Comparison of ENCODE assay signal across 18 cellular contexts in genomic region chr16:67443299-67443698, GRCh38. TPM values are rescaled to one million over a fixed set of nuclear protein-coding genes. Genes with fewer than 3 reads are reported as not detected.
DNase-seq lines count a peak whose midpoint lies in the region; ATAC-seq and TF ChIP-seq lines count a peak whose summit lies in the region.
"Had no signal": no experiment of that assay in that cellular context is flagged by ENCODE, and none has a peak within 500 bp of the region (broad histone marks: within the 10 kb centered on the region; RNA-seq: fewer than 3 reads in every experiment).

No MANE protein-coding gene starts in this region.

- no peaks in the 10 kb centered on the region for H3K9me3 Mint-ChIP-seq in nephron
- H3K9me3 Mint-ChIP-seq: activated CD4-positive, alpha-beta T cell treated with anti-CD3 and anti-CD28 coated beads, Interleukin-2, amount 10 ng/mL, durations not matched to agents 24 days and 14 days; activated T-helper 1 cell treated with anti-CD3 and anti-CD28 coated beads, Interleukin-12 subunit alpha, Interleukin-12 subunit beta, Interleukin-2, Interleukin-4 antibody, amounts not matched to agents 30 ng/mL and 10 ng/mL and 1 ng/mL, durations not matched to agents 14 hours and 24 hours and 36 hours; T-helper 2 cell treated with Interferon-gamma antibody and Interleukin-4, amounts not matched to agents 5 μg/mL and 100 μg/mL, for 36 hours had no signal

- intact Hi-C loops in tibial artery (cut with DNase I; ENCODE audit: low total_unique reads) = no loop called here

- DNase-seq in Peyer's patch (peak in 1 of 3 donors; percentile 49), fibroblast of the conjunctiva (ENCODE audit: low read depth) (peak; percentile 45), tibial artery (peak; percentile 76 to 80), WERI-Rb-1 (no peak), SIG-M5 treated with dmso at 0.1 percent for 504 hours (lab: John Stamatoyannopoulos, UW; ENCODE audit: unreplicated experiment) (no peak)
- no peak for DNase-seq in stimulated activated naive CD4-positive, alpha-beta T cell (lab: John Stamatoyannopoulos, UW)
- DNase-seq: activated CD4-positive, alpha-beta T cell treated with anti-CD3 and anti-CD28 coated beads, Interleukin-2, amount 10 ng/mL, durations not matched to agents 24 days and 14 days; amniotic stem cell; NCI-H748 treated with DMSO at 0.1 percent for 48 hours had no signal

- H3K9me3 ChIP-seq in Peyer's patch (no peaks in the 10 kb centered on the region), tibial artery (no peaks in the 10 kb centered on the region), WERI-Rb-1 (ENCODE audit: severe bottlenecking) (no peaks in the 10 kb centered on the region)
- H3K9me3 ChIP-seq: BLaER1 had no signal

- peak overlapping the region; percentile 26 to 98 (median 92) for H3K27ac Mint-ChIP-seq in nephron
- H3K27ac Mint-ChIP-seq: activated CD4-positive, alpha-beta T cell treated with anti-CD3 and anti-CD28 coated beads, Interleukin-2, amount 10 ng/mL, durations not matched to agents 24 days and 14 days; activated T-helper 1 cell treated with anti-CD3 and anti-CD28 coated beads, Interleukin-12 subunit alpha, Interleukin-12 subunit beta, Interleukin-2, Interleukin-4 antibody, amounts not matched to agents 30 ng/mL and 10 ng/mL and 1 ng/mL, durations not matched to agents 14 hours and 24 hours and 36 hours; T-helper 2 cell treated with Interferon-gamma antibody and Interleukin-4, amounts not matched to agents 5 μg/mL and 100 μg/mL, for 36 hours had no signal

- no peaks in the 10 kb centered on the region for H3K27me3 Mint-ChIP-seq in nephron (ENCODE audit: low read depth)
- H3K27me3 Mint-ChIP-seq: activated CD4-positive, alpha-beta T cell treated with anti-CD3 and anti-CD28 coated beads, Interleukin-2, amount 10 ng/mL, durations not matched to agents 24 days and 14 days had no signal

- no peak for ATAC-seq in HG03135 (IDR thresholded peaks at IDR 0.05; ENCODE audit: unreplicated experiment)

- H3K36me3 Mint-ChIP-seq in nephron (ENCODE audit: low read depth) = peaks cover 20% of the 10 kb centered on the region

- H3K4me1 ChIP-seq in Peyer's patch (peaks cover 3 to 75% (median 20%) of the 10 kb centered on the region in 4 donors), tibial artery (peaks cover 0 to 49% (median 15%) of the 10 kb centered on the region in 4 donors)

- no peak for TF ChIP-seq POLR2A in Peyer's patch (IDR thresholded peaks at IDR 0.05)

- TF ChIP-seq CTCF in Peyer's patch (IDR thresholded peaks at IDR 0.05) (no peak), nephron (IDR thresholded peaks at IDR 0.05; ENCODE audit: unreplicated experiment in 3 of 3) (no peak), tibial artery (IDR thresholded peaks at IDR 0.05) (no peak), WERI-Rb-1 (IDR thresholded peaks at IDR 0.05; ENCODE audit: low read depth, low read length) (no peak)

- H3K4me3 Mint-ChIP-seq in nephron = peak overlapping the region in 1 of 3 experiments; percentile 64
- H3K4me3 Mint-ChIP-seq: activated CD4-positive, alpha-beta T cell treated with anti-CD3 and anti-CD28 coated beads, Interleukin-2, amount 10 ng/mL, durations not matched to agents 24 days and 14 days; activated T-helper 1 cell treated with anti-CD3 and anti-CD28 coated beads, Interleukin-12 subunit alpha, Interleukin-12 subunit beta, Interleukin-2, Interleukin-4 antibody, amounts not matched to agents 30 ng/mL and 10 ng/mL and 1 ng/mL, durations not matched to agents 14 hours and 24 hours and 36 hours; T-helper 2 cell treated with Interferon-gamma antibody and Interleukin-4, amounts not matched to agents 5 μg/mL and 100 μg/mL, for 36 hours had no signal

- H3K4me1 Mint-ChIP-seq in nephron = peaks cover 61% of the 10 kb centered on the region
- H3K4me1 Mint-ChIP-seq: activated CD4-positive, alpha-beta T cell treated with anti-CD3 and anti-CD28 coated beads, Interleukin-2, amount 10 ng/mL, durations not matched to agents 24 days and 14 days had no signal

- no peaks in the 10 kb centered on the region for H3K27me3 ChIP-seq in Peyer's patch
- no peaks in the 10 kb centered on the region for H3K27me3 ChIP-seq in tibial artery
- H3K27me3 ChIP-seq in WERI-Rb-1 (ENCODE audit: insufficient read depth, low read depth, severe bottlenecking) = no peaks in the 10 kb centered on the region
- H3K27me3 ChIP-seq: BLaER1 had no signal

- H3K36me3 ChIP-seq in Peyer's patch = peaks cover 0 to 54% (median 0%) of the 10 kb centered on the region in 3 donors
- H3K36me3 ChIP-seq in tibial artery = peaks cover 9 to 64% (median 34%) of the 10 kb centered on the region in 3 donors
- H3K36me3 ChIP-seq in WERI-Rb-1 = peaks cover 40% of the 10 kb centered on the region

- H3K4me3 ChIP-seq in Peyer's patch = no peak overlapping the region
- no peak overlapping the region for H3K4me3 ChIP-seq in tibial artery
- no peak overlapping the region for H3K4me3 ChIP-seq in WERI-Rb-1 (ENCODE audit: low read depth, low read length)
- H3K4me3 ChIP-seq: BLaER1, coronary artery had no signal

- H3K27ac ChIP-seq in Peyer's patch (peak overlapping the region; percentile 38 to 93 (median 60)), tibial artery (no peak overlapping the region), WERI-Rb-1 (no peak overlapping the region)
- H3K27ac ChIP-seq: BLaER1 had no signal

RNA-seq across cellular contexts. Expression of gene HSD11B2, which starts 12.4 kb away (rescaled TPM):
- total RNA-seq in Peyer's patch = 100 to 1,000 TPM; 116 to 688 (median 499) TPM
- total RNA-seq: lung microvascular endothelial cell had no signal

RNA-seq across cellular contexts. Expression of gene ZDHHC1, which starts 27.0 kb away (rescaled TPM):
- 10 to 100 TPM in 1 of 4 donors, 1 to 10 TPM in 3; 3.5 to 14.5 (median 6.3) TPM for total RNA-seq in Peyer's patch

RNA-seq across cellular contexts. Expression of gene ATP6V0D1, which starts 37.7 kb away (rescaled TPM):
- total RNA-seq in Peyer's patch = 100 to 1,000 TPM; 131 to 223 (median 202) TPM

RNA-seq across cellular contexts. Expression of gene AGRP, which starts 40.0 kb away (rescaled TPM):
- total RNA-seq in Peyer's patch = not detected
- total RNA-seq: activated CD4-positive, alpha-beta T cell treated with anti-CD3 and anti-CD28 coated beads, Interleukin-2, amount 10 ng/mL, durations not matched to agents 24 days and 14 days; activated T-helper 1 cell treated with anti-CD3 and anti-CD28 coated beads, Interleukin-12 subunit alpha, Interleukin-12 subunit beta, Interleukin-2, Interleukin-4 antibody, amounts not matched to agents 30 ng/mL and 10 ng/mL and 1 ng/mL, durations not matched to agents 14 hours and 24 hours and 36 hours; epithelial cell of proximal tubule; lung microvascular endothelial cell; M059J had no signal

RNA-seq across cellular contexts. Expression of gene TPPP3, which starts 50.0 kb away (rescaled TPM):
- total RNA-seq in Peyer's patch = 10 to 100 TPM in 2 of 4 donors, 1 to 10 TPM in 2; 6.6 to 33.3 (median 16.6) TPM
- total RNA-seq: activated CD4-positive, alpha-beta T cell treated with anti-CD3 and anti-CD28 coated beads, Interleukin-2, amount 10 ng/mL, durations not matched to agents 24 days and 14 days; activated T-helper 1 cell treated with anti-CD3 and anti-CD28 coated beads, Interleukin-12 subunit alpha, Interleukin-12 subunit beta, Interleukin-2, Interleukin-4 antibody, amounts not matched to agents 30 ng/mL and 10 ng/mL and 1 ng/mL, durations not matched to agents 14 hours and 24 hours and 36 hours; epithelial cell of proximal tubule; lung microvascular endothelial cell had no signal

Comparison
In these comparisons a context has a peak if more than half of its experiments do, and no peak if none do; other contexts are left out.
1. DNase-seq: peak in fibroblast of the conjunctiva (single experiment) and tibial artery (2 of 2); none in WERI-Rb-1 (single experiment), stimulated activated naive CD4-positive, alpha-beta T cell (0 of 6) and SIG-M5 treated with dmso at 0.1 percent for 504 hours (single experiment).
2. H3K27ac ChIP-seq: peak in Peyer's patch (4 of 4); none in tibial artery (0 of 2) and WERI-Rb-1 (single experiment).